ENCODE assay signal across 1 cellular context in the genomic region with DNA sequence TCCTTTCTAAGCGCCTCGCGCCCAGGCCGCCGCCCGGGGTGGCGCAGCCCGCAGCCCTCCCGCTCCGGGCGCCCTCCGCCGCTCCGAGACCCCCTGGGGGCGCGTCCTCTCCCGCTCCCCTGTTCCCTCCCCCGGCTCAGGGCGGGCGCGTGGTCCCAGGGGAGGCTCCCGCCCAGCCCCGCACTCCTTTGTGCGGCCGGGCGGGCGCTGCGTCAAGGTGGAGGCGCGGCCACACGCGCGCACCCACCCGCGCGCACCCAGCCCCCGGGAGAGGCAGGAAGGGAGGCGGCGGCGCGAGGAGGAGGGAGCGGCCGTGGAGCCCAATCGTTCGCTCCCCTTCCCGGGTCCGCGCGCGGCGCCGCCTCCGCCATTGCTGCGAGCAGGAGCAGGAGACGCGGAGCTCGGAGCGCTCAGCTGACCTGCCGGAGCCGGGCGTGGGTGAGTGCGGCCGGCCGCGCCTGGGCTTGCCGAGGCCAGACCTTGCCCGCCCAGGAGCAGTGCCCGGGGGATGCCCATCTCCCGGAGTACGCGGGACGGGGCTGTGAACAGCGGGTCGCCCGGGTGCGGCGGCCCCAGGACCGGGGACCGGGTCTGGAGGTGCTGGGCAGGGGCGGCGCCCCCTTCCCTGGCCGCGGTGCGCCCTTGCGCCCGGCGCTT.
TF ChIP-seq lines count a peak whose summit lies in the region.

A gene with protein sequence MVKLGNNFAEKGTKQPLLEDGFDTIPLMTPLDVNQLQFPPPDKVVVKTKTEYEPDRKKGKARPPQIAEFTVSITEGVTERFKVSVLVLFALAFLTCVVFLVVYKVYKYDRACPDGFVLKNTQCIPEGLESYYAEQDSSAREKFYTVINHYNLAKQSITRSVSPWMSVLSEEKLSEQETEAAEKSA (plus strand): TSS at position 367 of the 657 bp plus-strand sequence. CDS start 528 bp downstream, outside the sequence.

TF ChIP-seq in HEK293, 187 proteins besides CTCF, POLR2A, EP300 and RAD21 (continued from another document):
- TF ChIP-seq, protein P1, sequence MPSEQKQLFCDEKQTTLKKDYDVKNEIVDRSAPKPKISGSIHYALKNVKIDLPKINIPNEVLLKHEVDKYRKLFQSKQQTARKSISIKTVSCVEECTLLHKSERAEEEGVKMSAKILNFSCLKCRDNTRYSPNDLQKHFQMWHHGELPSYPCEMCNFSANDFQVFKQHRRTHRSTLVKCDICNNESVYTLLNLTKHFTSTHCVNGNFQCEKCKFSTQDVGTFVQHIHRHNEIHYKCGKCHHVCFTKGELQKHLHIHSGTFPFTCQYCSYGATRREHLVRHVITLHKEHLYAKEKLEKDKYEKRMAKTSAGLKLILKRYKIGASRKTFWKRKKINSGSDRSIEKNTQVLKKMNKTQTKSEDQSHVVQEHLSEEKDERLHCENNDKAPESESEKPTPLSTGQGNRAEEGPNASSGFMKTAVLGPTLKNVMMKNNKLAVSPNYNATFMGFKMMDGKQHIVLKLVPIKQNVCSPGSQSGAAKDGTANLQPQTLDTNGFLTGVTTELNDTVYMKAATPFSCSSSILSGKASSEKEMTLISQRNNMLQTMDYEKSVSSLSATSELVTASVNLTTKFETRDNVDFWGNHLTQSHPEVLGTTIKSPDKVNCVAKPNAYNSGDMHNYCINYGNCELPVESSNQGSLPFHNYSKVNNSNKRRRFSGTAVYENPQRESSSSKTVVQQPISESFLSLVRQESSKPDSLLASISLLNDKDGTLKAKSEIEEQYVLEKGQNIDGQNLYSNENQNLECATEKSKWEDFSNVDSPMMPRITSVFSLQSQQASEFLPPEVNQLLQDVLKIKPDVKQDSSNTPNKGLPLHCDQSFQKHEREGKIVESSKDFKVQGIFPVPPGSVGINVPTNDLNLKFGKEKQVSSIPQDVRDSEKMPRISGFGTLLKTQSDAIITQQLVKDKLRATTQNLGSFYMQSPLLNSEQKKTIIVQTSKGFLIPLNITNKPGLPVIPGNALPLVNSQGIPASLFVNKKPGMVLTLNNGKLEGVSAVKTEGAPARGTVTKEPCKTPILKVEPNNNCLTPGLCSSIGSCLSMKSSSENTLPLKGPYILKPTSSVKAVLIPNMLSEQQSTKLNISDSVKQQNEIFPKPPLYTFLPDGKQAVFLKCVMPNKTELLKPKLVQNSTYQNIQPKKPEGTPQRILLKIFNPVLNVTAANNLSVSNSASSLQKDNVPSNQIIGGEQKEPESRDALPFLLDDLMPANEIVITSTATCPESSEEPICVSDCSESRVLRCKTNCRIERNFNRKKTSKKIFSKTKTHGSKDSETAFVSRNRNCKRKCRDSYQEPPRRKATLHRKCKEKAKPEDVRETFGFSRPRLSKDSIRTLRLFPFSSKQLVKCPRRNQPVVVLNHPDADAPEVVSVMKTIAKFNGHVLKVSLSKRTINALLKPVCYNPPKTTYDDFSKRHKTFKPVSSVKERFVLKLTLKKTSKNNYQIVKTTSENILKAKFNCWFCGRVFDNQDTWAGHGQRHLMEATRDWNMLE (tag by site-specific recombination; conservative IDR thresholded peaks at IDR 0.05; ENCODE audit: low read depth), result no peak
- TF ChIP-seq ZNF571 (tag by site-specific recombination; IDR thresholded peaks at IDR 0.05) (no peak), ZNF544 (tag by site-specific recombination; IDR thresholded peaks at IDR 0.05) (no peak), ZNF112 (tag by site-specific recombination; IDR thresholded peaks at IDR 0.05) (no peak), ZNF157 (tag by site-specific recombination; IDR thresholded peaks at IDR 0.05) (no peak), ZNF133 (tag by site-specific recombination; IDR thresholded peaks at IDR 0.05) (no peak), GLI4 (tag by site-specific recombination; IDR thresholded peaks at IDR 0.05) (no peak), ZNF19 (tag by site-specific recombination; IDR thresholded peaks at IDR 0.05; ENCODE audit: low read depth) (no peak), ZBTB20 (tag by site-specific recombination; IDR thresholded peaks at IDR 0.05) (0 out of 2 replicates have a peak, but pooled peaks have one; percentile 38), ZNF121 (tag by site-specific recombination; IDR thresholded peaks at IDR 0.05) (no peak), SP2 (tag by site-specific recombination; IDR thresholded peaks at IDR 0.05) (peak; percentile 27), KLF7 (tag by site-specific recombination; IDR thresholded peaks at IDR 0.05; ENCODE audit: borderline replicate concordance) (no peak), ZNF426 (tag by site-specific recombination; IDR thresholded peaks at IDR 0.05) (no peak), ZNF274 (IDR thresholded peaks at IDR 0.05; ENCODE audit: low read length) (no peak), ZNF274 (tag by site-specific recombination; IDR thresholded peaks at IDR 0.05; ENCODE audit: borderline replicate concordance) (no peak), ZBTB8A (tag by site-specific recombination; IDR thresholded peaks at IDR 0.05) (peak; percentile 23), ZNF830 (tag by site-specific recombination; IDR thresholded peaks at IDR 0.05; ENCODE audit: low read depth) (no peak), SETDB1 (IDR thresholded peaks at IDR 0.05; ENCODE audit: insufficient read length, low read length) (no peak), ZXDB (tag by site-specific recombination; IDR thresholded peaks at IDR 0.05) (no peak), YY2 (tag by site-specific recombination; IDR thresholded peaks at IDR 0.05) (0 out of 2 replicates have a peak, but pooled peaks have one; percentile 24), TRIM28 (IDR thresholded peaks at IDR 0.05; ENCODE audit: borderline replicate concordance, low read length) (no peak), ZNF223 (tag by site-specific recombination; IDR thresholded peaks at IDR 0.05) (0 out of 2 replicates have a peak, but pooled peaks have one; percentile 5), BCL11B (tag by site-specific recombination; IDR thresholded peaks at IDR 0.05; ENCODE audit: low read depth) (no peak), GLIS1 (tag by site-specific recombination; IDR thresholded peaks at IDR 0.05) (peak; percentile 15; the same call in 1 of the 2 replicates), ZNF621 (tag by site-specific recombination; IDR thresholded peaks at IDR 0.05) (no peak), ZNF623 (tag by site-specific recombination; IDR thresholded peaks at IDR 0.05) (no peak), ZNF211 (tag by site-specific recombination; IDR thresholded peaks at IDR 0.05; ENCODE audit: low read depth) (no peak), ZNF561 (tag by site-specific recombination; IDR thresholded peaks at IDR 0.05; ENCODE audit: borderline replicate concordance) (no peak), RBAK (tag by site-specific recombination; IDR thresholded peaks at IDR 0.05) (no peak), TCF7L2 (IDR thresholded peaks at IDR 0.05; ENCODE audit: borderline replicate concordance, low read depth, low read length) (no peak), ZNF335 (tag by site-specific recombination; conservative IDR thresholded peaks at IDR 0.05) (no peak), ZFHX2 (tag by site-specific recombination; conservative IDR thresholded peaks at IDR 0.05) (peak; percentile 43), OVOL3 (tag by site-specific recombination; IDR thresholded peaks at IDR 0.05) (no peak), ZNF132 (tag by site-specific recombination; IDR thresholded peaks at IDR 0.05; ENCODE audit: borderline replicate concordance) (no peak), ZNF37A (tag by site-specific recombination; IDR thresholded peaks at IDR 0.05) (no peak), ZBTB7A (tag by site-specific recombination; IDR thresholded peaks at IDR 0.05; ENCODE audit: low read depth) (no peak), ZNF560 (tag by site-specific recombination; IDR thresholded peaks at IDR 0.05; ENCODE audit: borderline replicate concordance) (no peak), ZNF776 (tag by site-specific recombination; IDR thresholded peaks at IDR 0.05; ENCODE audit: borderline replicate concordance) (no peak), ZNF2 (tag by site-specific recombination; IDR thresholded peaks at IDR 0.05) (no peak)
- TF ChIP-seq, protein P2, sequence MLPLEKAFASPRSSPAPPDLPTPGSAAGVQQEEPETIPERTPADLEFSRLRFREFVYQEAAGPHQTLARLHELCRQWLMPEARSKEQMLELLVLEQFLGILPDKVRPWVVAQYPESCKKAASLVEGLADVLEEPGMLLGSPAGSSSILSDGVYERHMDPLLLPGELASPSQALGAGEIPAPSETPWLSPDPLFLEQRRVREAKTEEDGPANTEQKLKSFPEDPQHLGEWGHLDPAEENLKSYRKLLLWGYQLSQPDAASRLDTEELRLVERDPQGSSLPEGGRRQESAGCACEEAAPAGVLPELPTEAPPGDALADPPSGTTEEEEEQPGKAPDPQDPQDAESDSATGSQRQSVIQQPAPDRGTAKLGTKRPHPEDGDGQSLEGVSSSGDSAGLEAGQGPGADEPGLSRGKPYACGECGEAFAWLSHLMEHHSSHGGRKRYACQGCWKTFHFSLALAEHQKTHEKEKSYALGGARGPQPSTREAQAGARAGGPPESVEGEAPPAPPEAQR (tag by site-specific recombination; IDR thresholded peaks at IDR 0.05), result no peak
- TF ChIP-seq, protein P3, sequence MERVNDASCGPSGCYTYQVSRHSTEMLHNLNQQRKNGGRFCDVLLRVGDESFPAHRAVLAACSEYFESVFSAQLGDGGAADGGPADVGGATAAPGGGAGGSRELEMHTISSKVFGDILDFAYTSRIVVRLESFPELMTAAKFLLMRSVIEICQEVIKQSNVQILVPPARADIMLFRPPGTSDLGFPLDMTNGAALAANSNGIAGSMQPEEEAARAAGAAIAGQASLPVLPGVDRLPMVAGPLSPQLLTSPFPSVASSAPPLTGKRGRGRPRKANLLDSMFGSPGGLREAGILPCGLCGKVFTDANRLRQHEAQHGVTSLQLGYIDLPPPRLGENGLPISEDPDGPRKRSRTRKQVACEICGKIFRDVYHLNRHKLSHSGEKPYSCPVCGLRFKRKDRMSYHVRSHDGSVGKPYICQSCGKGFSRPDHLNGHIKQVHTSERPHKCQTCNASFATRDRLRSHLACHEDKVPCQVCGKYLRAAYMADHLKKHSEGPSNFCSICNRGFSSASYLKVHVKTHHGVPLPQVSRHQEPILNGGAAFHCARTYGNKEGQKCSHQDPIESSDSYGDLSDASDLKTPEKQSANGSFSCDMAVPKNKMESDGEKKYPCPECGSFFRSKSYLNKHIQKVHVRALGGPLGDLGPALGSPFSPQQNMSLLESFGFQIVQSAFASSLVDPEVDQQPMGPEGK (tag by site-specific recombination; IDR thresholded peaks at IDR 0.05), result 0 out of 2 replicates have a peak, but pooled peaks have one; percentile 5
- TF ChIP-seq, protein P4, sequence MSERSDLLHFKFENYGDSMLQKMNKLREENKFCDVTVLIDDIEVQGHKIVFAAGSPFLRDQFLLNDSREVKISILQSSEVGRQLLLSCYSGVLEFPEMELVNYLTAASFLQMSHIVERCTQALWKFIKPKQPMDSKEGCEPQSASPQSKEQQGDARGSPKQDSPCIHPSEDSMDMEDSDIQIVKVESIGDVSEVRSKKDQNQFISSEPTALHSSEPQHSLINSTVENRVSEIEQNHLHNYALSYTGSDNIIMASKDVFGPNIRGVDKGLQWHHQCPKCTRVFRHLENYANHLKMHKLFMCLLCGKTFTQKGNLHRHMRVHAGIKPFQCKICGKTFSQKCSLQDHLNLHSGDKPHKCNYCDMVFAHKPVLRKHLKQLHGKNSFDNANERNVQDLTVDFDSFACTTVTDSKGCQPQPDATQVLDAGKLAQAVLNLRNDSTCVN (tag by site-specific recombination; optimal IDR thresholded peaks at IDR 0.05), result peak; percentile 66
- TF ChIP-seq, protein P5, sequence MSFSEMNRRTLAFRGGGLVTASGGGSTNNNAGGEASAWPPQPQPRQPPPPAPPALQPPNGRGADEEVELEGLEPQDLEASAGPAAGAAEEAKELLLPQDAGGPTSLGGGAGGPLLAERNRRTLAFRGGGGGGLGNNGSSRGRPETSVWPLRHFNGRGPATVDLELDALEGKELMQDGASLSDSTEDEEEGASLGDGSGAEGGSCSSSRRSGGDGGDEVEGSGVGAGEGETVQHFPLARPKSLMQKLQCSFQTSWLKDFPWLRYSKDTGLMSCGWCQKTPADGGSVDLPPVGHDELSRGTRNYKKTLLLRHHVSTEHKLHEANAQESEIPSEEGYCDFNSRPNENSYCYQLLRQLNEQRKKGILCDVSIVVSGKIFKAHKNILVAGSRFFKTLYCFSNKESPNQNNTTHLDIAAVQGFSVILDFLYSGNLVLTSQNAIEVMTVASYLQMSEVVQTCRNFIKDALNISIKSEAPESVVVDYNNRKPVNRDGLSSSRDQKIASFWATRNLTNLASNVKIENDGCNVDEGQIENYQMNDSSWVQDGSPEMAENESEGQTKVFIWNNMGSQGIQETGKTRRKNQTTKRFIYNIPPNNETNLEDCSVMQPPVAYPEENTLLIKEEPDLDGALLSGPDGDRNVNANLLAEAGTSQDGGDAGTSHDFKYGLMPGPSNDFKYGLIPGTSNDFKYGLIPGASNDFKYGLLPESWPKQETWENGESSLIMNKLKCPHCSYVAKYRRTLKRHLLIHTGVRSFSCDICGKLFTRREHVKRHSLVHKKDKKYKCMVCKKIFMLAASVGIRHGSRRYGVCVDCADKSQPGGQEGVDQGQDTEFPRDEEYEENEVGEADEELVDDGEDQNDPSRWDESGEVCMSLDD (tag by site-specific recombination; IDR thresholded peaks at IDR 0.05), result no peak
- TF ChIP-seq, protein P6, sequence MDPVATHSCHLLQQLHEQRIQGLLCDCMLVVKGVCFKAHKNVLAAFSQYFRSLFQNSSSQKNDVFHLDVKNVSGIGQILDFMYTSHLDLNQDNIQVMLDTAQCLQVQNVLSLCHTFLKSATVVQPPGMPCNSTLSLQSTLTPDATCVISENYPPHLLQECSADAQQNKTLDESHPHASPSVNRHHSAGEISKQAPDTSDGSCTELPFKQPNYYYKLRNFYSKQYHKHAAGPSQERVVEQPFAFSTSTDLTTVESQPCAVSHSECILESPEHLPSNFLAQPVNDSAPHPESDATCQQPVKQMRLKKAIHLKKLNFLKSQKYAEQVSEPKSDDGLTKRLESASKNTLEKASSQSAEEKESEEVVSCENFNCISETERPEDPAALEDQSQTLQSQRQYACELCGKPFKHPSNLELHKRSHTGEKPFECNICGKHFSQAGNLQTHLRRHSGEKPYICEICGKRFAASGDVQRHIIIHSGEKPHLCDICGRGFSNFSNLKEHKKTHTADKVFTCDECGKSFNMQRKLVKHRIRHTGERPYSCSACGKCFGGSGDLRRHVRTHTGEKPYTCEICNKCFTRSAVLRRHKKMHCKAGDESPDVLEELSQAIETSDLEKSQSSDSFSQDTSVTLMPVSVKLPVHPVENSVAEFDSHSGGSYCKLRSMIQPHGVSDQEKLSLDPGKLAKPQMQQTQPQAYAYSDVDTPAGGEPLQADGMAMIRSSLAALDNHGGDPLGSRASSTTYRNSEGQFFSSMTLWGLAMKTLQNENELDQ (tag by site-specific recombination; IDR thresholded peaks at IDR 0.05; ENCODE audit: low read depth), result no peak
TF ChIP-seq in HEK293: peak in this region for 10.
